Comparison of ENCODE assay signal across 14 cellular contexts in genomic region chr12:70756118-70756517, GRCh38.
DNase-seq lines count a peak whose midpoint lies in the region; ATAC-seq, FAIRE-seq and TF ChIP-seq lines count a peak whose summit lies in the region.
"Had no signal": no experiment of that assay in that cellular context is flagged by ENCODE, and none has a peak within 500 bp of the region (broad histone marks: within the 10 kb centered on the region; RNA-seq: fewer than 3 reads in every experiment).

No MANE protein-coding gene starts in this region.

- BruUV-seq in endothelial cell of umbilical vein (replicated peaks; lab: Mats Ljungman, UMichigan): no TSS peak

- H3K27me3 ChIP-seq in endothelial cell of umbilical vein (ENCODE audit: control insufficient read depth in 2 of 2, insufficient read depth in 2 of 2, low read length in 2 of 2) (peaks cover 2 to 3% of the 10 kb centered on the region in 2 experiments), right atrium auricular region (no peaks in the 10 kb centered on the region)
- H3K27me3 ChIP-seq: testis had no signal

- FAIRE-seq in endothelial cell of umbilical vein (lab: Jason Lieb, UNC): no peak
- FAIRE-seq: D721Med, HTR-8/SVneo had no signal

- no peak for TF ChIP-seq POLR2A in endothelial cell of umbilical vein (IDR thresholded peaks at IDR 0.05; ENCODE audit: low read depth, low read length)

- no peaks in the 10 kb centered on the region for H3K9me3 ChIP-seq in endothelial cell of umbilical vein (replicated peaks; ENCODE audit: control insufficient read depth, insufficient read depth, low read length)
- no peaks in the 10 kb centered on the region for H3K9me3 ChIP-seq in right atrium auricular region
- H3K9me3 ChIP-seq: testis had no signal

- H3K36me3 ChIP-seq in endothelial cell of umbilical vein (ENCODE audit: control insufficient read depth in 2 of 2, extremely low read depth in 1 of 2, insufficient read depth in 2 of 2, low read length in 2 of 2) (no peaks in the 10 kb centered on the region), right atrium auricular region (no peaks in the 10 kb centered on the region)

- dilution Hi-C loops in endothelial cell of umbilical vein (cut with MboI; ENCODE audit: extremely low pct_ligation_motif_present, low sequenced_read_pairs): no loop called here

- H3K27me3 Mint-ChIP-seq in progenitor cell of endocrine pancreas: peaks cover 3% of the 10 kb centered on the region

- intact Hi-C loops in endothelial cell of umbilical vein (cut with micrococcal nuclease): no loop called here

- H3K79me2 ChIP-seq in endothelial cell of umbilical vein (ENCODE audit: control insufficient read depth, insufficient read depth, low read length): no peaks in the 10 kb centered on the region

- no peak overlapping the region for H3K9ac ChIP-seq in endothelial cell of umbilical vein (replicated peaks; ENCODE audit: extremely low read depth, insufficient read depth, low read length)

- H3K36me3 Mint-ChIP-seq in progenitor cell of endocrine pancreas (ENCODE audit: insufficient read depth): no peaks in the 10 kb centered on the region

- TF ChIP-seq CTCF in endothelial cell of umbilical vein (IDR thresholded peaks at IDR 0.05; ENCODE audit: extremely low read depth in 1 of 2, insufficient read depth in 1 of 2, low read depth in 1 of 2, low read length in 2 of 2) (no peak), progenitor cell of endocrine pancreas (IDR thresholded peaks at IDR 0.05; ENCODE audit: unreplicated experiment) (no peak), right atrium auricular region (IDR thresholded peaks at IDR 0.05) (no peak)

- ATAC-seq in HG02970 (IDR thresholded peaks at IDR 0.05; ENCODE audit: low FRiP score, unreplicated experiment): no peak
- ATAC-seq: left lobe of liver had no signal

- peak; percentile 2 for DNase-seq in DMS53 treated with DMSO at 0.1 percent for 48 hours (lab: John Stamatoyannopoulos, UW; ENCODE audit: unreplicated experiment)
- peak; percentile 8 for DNase-seq in NCI-H460 (ENCODE audit: extremely low read depth, low read depth)
- peak; percentile 10 for DNase-seq in endothelial cell of umbilical vein (ENCODE audit: low read depth, low spot score)
- no peak for DNase-seq in progenitor cell of endocrine pancreas (ENCODE audit: low spot score, unreplicated experiment)
- no peak for DNase-seq in right atrium auricular region (ENCODE audit: low spot score)
- DNase-seq in ureter (ENCODE audit: low spot score): no peak
- no peak for DNase-seq in NCI-H1417 (lab: John Stamatoyannopoulos, UW)
- DNase-seq: NCI-H187, posterior cingulate gyrus, testis had no signal

- no peaks in the 10 kb centered on the region for H3K9me1 ChIP-seq in endothelial cell of umbilical vein (replicated peaks; ENCODE audit: control insufficient read depth, extremely low read depth, insufficient read depth, low read length)

- H4K20me1 ChIP-seq in endothelial cell of umbilical vein (replicated peaks; ENCODE audit: control insufficient read depth, extremely low read depth, insufficient read depth, low read length): no peaks in the 10 kb centered on the region

- CTCF ChIA-PET in endothelial cell of umbilical vein (lab: Charles Lee): interaction anchor here (1.0 to 1.3 kb wide), 2 partner anchors 23 to 93 kb away, joined by 4 to 8 read pairs; no protein-coding TSS in a partner anchor

- peaks cover 28% of the 10 kb centered on the region for H3K4me1 Mint-ChIP-seq in progenitor cell of endocrine pancreas (ENCODE audit: low read depth)

- no peaks in the 10 kb centered on the region for H3K4me1 ChIP-seq in endothelial cell of umbilical vein (ENCODE audit: control insufficient read depth, extremely low read depth, insufficient read depth, low read length)
- H3K4me1 ChIP-seq in right atrium auricular region: no peaks in the 10 kb centered on the region
- H3K4me1 ChIP-seq: testis had no signal

- no peak overlapping the region for H3K4me3 Mint-ChIP-seq in progenitor cell of endocrine pancreas (ENCODE audit: low read depth)

- no peak overlapping the region for H3K4me2 ChIP-seq in endothelial cell of umbilical vein (ENCODE audit: insufficient read depth, low read length)

- H3K27ac ChIP-seq in endothelial cell of umbilical vein (ENCODE audit: insufficient read depth, low read depth, low read length) (no peak overlapping the region), right atrium auricular region (no peak overlapping the region)
- H3K27ac ChIP-seq: testis had no signal

- no peaks in the 10 kb centered on the region for H3K9me3 Mint-ChIP-seq in progenitor cell of endocrine pancreas (ENCODE audit: low read depth)

- H3K4me3 ChIP-seq in endothelial cell of umbilical vein (replicated peaks in 1 of 3; ENCODE audit: insufficient read depth in 1 of 3, low read depth in 1 of 3, low read length in 3 of 3) (no peak overlapping the region), right atrium auricular region (no peak overlapping the region)
- H3K4me3 ChIP-seq: testis had no signal

- POLR2A ChIA-PET in endothelial cell of umbilical vein (lab: Charles Lee): no interaction called here

- H2AFZ ChIP-seq in endothelial cell of umbilical vein (ENCODE audit: low read depth, low read length): no peak overlapping the region

- peak overlapping the region; percentile 30 for H3K27ac Mint-ChIP-seq in progenitor cell of endocrine pancreas

TF ChIP-seq in endothelial cell of umbilical vein, 7 proteins besides CTCF, POLR2A, EP300 and RAD21:
- TF ChIP-seq GATA2 (IDR thresholded peaks at IDR 0.05; ENCODE audit: insufficient read depth, insufficient read length, low read depth, low read length): peak; percentile 13
- TF ChIP-seq POLR2AphosphoS5 (IDR thresholded peaks at IDR 0.05; ENCODE audit: insufficient read depth, low read depth, low read length): no peak

Comparison
In these comparisons a context has a peak if more than half of its experiments do, and no peak if none do; other contexts are left out.
1. DNase-seq: peak in DMS53 treated with DMSO at 0.1 percent for 48 hours (single experiment), NCI-H460 (single experiment) and endothelial cell of umbilical vein (single experiment); none in progenitor cell of endocrine pancreas (single experiment), right atrium auricular region (single experiment), ureter (single experiment) and NCI-H1417 (0 of 3).